Comparison of ENCODE assay signal across 23 cellular contexts in genomic region chr9:68522954-68523353, GRCh38. TPM values are rescaled to one million over a fixed set of nuclear protein-coding genes. Genes with fewer than 3 reads are reported as not detected.
A peak's percentile ranks its signal among the peaks of the same experiment; 100 is the strongest.
DNase-seq lines count a peak whose midpoint lies in the region; ATAC-seq and TF ChIP-seq lines count a peak whose summit lies in the region.
"Had no signal": no experiment of that assay in that cellular context is flagged by ENCODE, and none has a peak within 500 bp of the region (broad histone marks: within the 10 kb centered on the region; RNA-seq: fewer than 3 reads in every experiment).

No MANE protein-coding gene starts in this region.

- no peak for TF ChIP-seq EP300 in esophagus muscularis mucosa (IDR thresholded peaks at IDR 0.05)

- peak; percentile 74 to 81 for DNase-seq in NCI-H526 (lab: John Stamatoyannopoulos, UW)
- no peak for DNase-seq in NCI-H526 treated with DMSO at 0.1 percent for 48 hours (lab: John Stamatoyannopoulos, UW)
- no peak for DNase-seq in esophagus muscularis mucosa (ENCODE audit: extremely low spot score)
- DNase-seq in mesothelial cell of epicardium (ENCODE audit: low spot score in 2 of 2, unreplicated experiment in 2 of 2): no peak
- no peak for DNase-seq in DMS79 treated with DMSO at 0.1 percent for 48 hours (lab: John Stamatoyannopoulos, UW)
- DNase-seq in retina: no peak
- no peak for DNase-seq in Ammon's horn (ENCODE audit: low spot score)
- DNase-seq: ACHN; C1 segment of cervical spinal cord; CD8-positive, alpha-beta T cell; GOT3; IMR-90; NCI-H1105 treated with DMSO at 0.1 percent for 48 hours; NCI-H1694; NCI-H2081 treated with DMSO at 0.1 percent for 48 hours; NCI-H446 treated with DMSO at 0.1 percent for 48 hours; NK-92 treated with Interleukin-12 subunit alpha and Interleukin-12 subunit beta, amount 100 ng/mL, for 24 hours; Peyer's patch had no signal

- no peak for ATAC-seq in HG03139 (IDR thresholded peaks at IDR 0.05; ENCODE audit: unreplicated experiment)
- ATAC-seq: CD8-positive, alpha-beta T cell; HCT116; SK-N-SH treated with all-trans-retinoic acid at 6 μM for 48 hours had no signal

- no peaks in the 10 kb centered on the region for H3K27me3 ChIP-seq in esophagus muscularis mucosa
- H3K27me3 ChIP-seq: Peyer's patch had no signal

- no peaks in the 10 kb centered on the region for H3K36me3 Mint-ChIP-seq in mesothelial cell of epicardium
- H3K36me3 Mint-ChIP-seq: CD8-positive, alpha-beta T cell had no signal

- H3K27me3 Mint-ChIP-seq in mesothelial cell of epicardium (ENCODE audit: low read depth): peaks cover 8% of the 10 kb centered on the region

- 92% methylated on average over 3 of the region's 3 CpGs for WGBS in esophagus muscularis mucosa

- no peak overlapping the region for H3K4me3 Mint-ChIP-seq in mesothelial cell of epicardium
- H3K4me3 Mint-ChIP-seq: CD8-positive, alpha-beta T cell had no signal

- peaks cover 0 to 36% (median 9%) of the 10 kb centered on the region in 4 donors for H3K36me3 ChIP-seq in esophagus muscularis mucosa
- H3K36me3 ChIP-seq: Peyer's patch had no signal

- H3K27ac Mint-ChIP-seq in mesothelial cell of epicardium: peak overlapping the region; percentile 64
- H3K27ac Mint-ChIP-seq: CD8-positive, alpha-beta T cell had no signal

- no peak for TF ChIP-seq POLR2A in esophagus muscularis mucosa (IDR thresholded peaks at IDR 0.05; ENCODE audit: low read depth)

- H3K4me1 Mint-ChIP-seq in mesothelial cell of epicardium: peaks cover 30% of the 10 kb centered on the region

- H3K4me1 ChIP-seq in esophagus muscularis mucosa: peaks cover 0 to 33% (median 9%) of the 10 kb centered on the region in 4 donors
- H3K4me1 ChIP-seq: Peyer's patch had no signal

- H3K4me3 ChIP-seq in esophagus muscularis mucosa: no peak overlapping the region
- H3K4me3 ChIP-seq: Peyer's patch had no signal

- TF ChIP-seq CTCF in esophagus muscularis mucosa (IDR thresholded peaks at IDR 0.05) (no peak), mesothelial cell of epicardium (IDR thresholded peaks at IDR 0.05; ENCODE audit: unreplicated experiment) (no peak)

- peaks cover 17% of the 10 kb centered on the region for H3K9me3 Mint-ChIP-seq in mesothelial cell of epicardium

- H3K27ac ChIP-seq in esophagus muscularis mucosa (replicated peaks in 1 of 4): peak overlapping the region; percentile 45 to 89 (median 73)
- H3K27ac ChIP-seq: 22Rv1, Peyer's patch had no signal

- H3K9me3 ChIP-seq in esophagus muscularis mucosa: peaks cover 0 to 3% (median 1%) of the 10 kb centered on the region in 4 donors
- H3K9me3 ChIP-seq: Peyer's patch had no signal

- intact Hi-C loops in esophagus muscularis mucosa (cut with DNase I): no loop called here

RNA-seq across cellular contexts. Expression of gene TMEM252, which starts 17.7 kb away (rescaled TPM):
- under 1 TPM in 1 of 4 donors, not detected in 3; 0.34 TPM for total RNA-seq in esophagus muscularis mucosa
- total RNA-seq in mesothelial cell of epicardium: not detected in 3 replicates
- total RNA-seq: CD8-positive, alpha-beta T cell; Daoy; IMR-90 had no signal

Comparison
In these comparisons a context has a peak if more than half of its experiments do, and no peak if none do; other contexts are left out.
1. DNase-seq: peak in NCI-H526 (2 of 2); none in NCI-H526 treated with DMSO at 0.1 percent for 48 hours (single experiment), esophagus muscularis mucosa (single experiment), mesothelial cell of epicardium (0 of 2), DMS79 treated with DMSO at 0.1 percent for 48 hours (single experiment), retina (single experiment) and Ammon's horn (single experiment).